Comparison of ENCODE assay signal across 22 cellular contexts in genomic region chr11:105111145-105111944, GRCh38. TPM values are rescaled to one million over a fixed set of nuclear protein-coding genes. Genes with fewer than 3 reads are reported as not detected.
"Had no signal": no experiment of that assay in that cellular context is flagged by ENCODE, and none has a peak within 500 bp of the region (broad histone marks: within the 10 kb centered on the region; RNA-seq: fewer than 3 reads in every experiment).

No MANE protein-coding gene starts in this region.

- DNase-seq: activated B cell treated with CpG ODN at 0.5 μM for 24 hours; activated CD4-positive, alpha-beta T cell treated with anti-CD3 and anti-CD28 coated beads for 48 hours; activated CD8-positive, alpha-beta T cell treated with anti-CD3 and anti-CD28 coated beads for 36 hours; activated effector memory CD4-positive, alpha-beta T cell treated with Interleukin-2 at 50 U/mL for 16 hours; activated T-cell treated with anti-CD3 and anti-CD28 coated beads, Interleukin-2, amount 50 U/mL, for 4 hours; caudate nucleus; colonic mucosa; foreskin melanocyte; head of caudate nucleus; mammary epithelial cell; naive B cell; nucleus accumbens; small intestine; stimulated activated naive CD8-positive, alpha-beta T cell treated with anti-CD3 and anti-CD28 coated beads, Interleukin-15, amount 100 ng/mL, for 72 hours; T-helper 2 cell; upper lobe of left lung had no signal

- H3K27me3 ChIP-seq: colonic mucosa, right atrium auricular region, upper lobe of left lung had no signal

- ATAC-seq: activated CD8-positive, alpha-beta T cell treated with anti-CD3 and anti-CD28 coated beads for 36 hours; activated T-cell treated with anti-CD3 and anti-CD28 coated beads, Interleukin-2, amount 50 U/mL, for 4 hours; stimulated activated naive CD8-positive, alpha-beta T cell treated with anti-CD3 and anti-CD28 coated beads, Interleukin-15, amount 100 ng/mL, for 72 hours had no signal

- H3K36me3 ChIP-seq: colonic mucosa, right atrium auricular region, upper lobe of left lung had no signal

- H3K4me3 ChIP-seq: colonic mucosa, right atrium auricular region, upper lobe of left lung had no signal

- H3K36me3 Mint-ChIP-seq: activated naive CD4-positive, alpha-beta T cell treated with anti-CD3 and anti-CD28 coated beads, Interleukin-2, amount 50 U/mL, for 24 hours; naive B cell had no signal

- H3K27ac ChIP-seq: right atrium auricular region had no signal

- H3K4me3 Mint-ChIP-seq: activated CD8-positive, alpha-beta T cell treated with anti-CD3 and anti-CD28 coated beads for 36 hours; activated naive CD4-positive, alpha-beta T cell treated with anti-CD3 and anti-CD28 coated beads, Interleukin-2, amount 50 U/mL, for 24 hours; activated T-cell treated with anti-CD3 and anti-CD28 coated beads, Interleukin-2, amount 50 U/mL, for 4 hours; stimulated activated naive CD8-positive, alpha-beta T cell treated with anti-CD3 and anti-CD28 coated beads, Interleukin-15, amount 100 ng/mL, for 72 hours had no signal

- H3K27ac Mint-ChIP-seq: activated B cell treated with CpG ODN at 0.5 μM for 24 hours; activated CD8-positive, alpha-beta T cell treated with anti-CD3 and anti-CD28 coated beads for 36 hours; activated naive CD4-positive, alpha-beta T cell treated with anti-CD3 and anti-CD28 coated beads, Interleukin-2, amount 50 U/mL, for 24 hours had no signal

- H3K4me1 ChIP-seq: right atrium auricular region had no signal

- H3K9me3 Mint-ChIP-seq: activated CD8-positive, alpha-beta T cell treated with anti-CD3 and anti-CD28 coated beads for 36 hours; activated naive CD4-positive, alpha-beta T cell treated with anti-CD3 and anti-CD28 coated beads, Interleukin-2, amount 50 U/mL, for 24 hours had no signal

- H3K9me3 ChIP-seq: colonic mucosa, right atrium auricular region, upper lobe of left lung had no signal

RNA-seq across cellular contexts. Expression of gene CARD18, which starts 28.2 kb away (rescaled TPM):
- total RNA-seq: activated B cell treated with CpG ODN at 0.5 μM for 24 hours; activated CD8-positive, alpha-beta T cell treated with anti-CD3 and anti-CD28 coated beads for 36 hours; activated T-cell treated with anti-CD3 and anti-CD28 coated beads, Interleukin-2, amount 50 U/mL, for 4 hours; colonic mucosa; fibroblast of lung; mononuclear cell; posterior vena cava; right atrium auricular region; temporal lobe; upper lobe of left lung had no signal
